Comparison of ENCODE assay signal across 12 cellular contexts in genomic region chr3:112958749-112959560, GRCh38. TPM values are rescaled to one million over a fixed set of nuclear protein-coding genes. Genes with fewer than 3 reads are reported as not detected.
DNase-seq lines count a peak whose midpoint lies in the region; ATAC-seq lines count a peak whose summit lies in the region.
"Had no signal": no experiment of that assay in that cellular context is flagged by ENCODE, and none has a peak within 500 bp of the region (broad histone marks: within the 10 kb centered on the region; RNA-seq: fewer than 3 reads in every experiment).

No MANE protein-coding gene starts in this region.

- DNase-seq in activated CD4-positive, alpha-beta T cell treated with anti-CD3 and anti-CD28 coated beads for 36 hours, result peak; percentile 36
- DNase-seq in activated CD4-positive, alpha-beta T cell treated with anti-CD3 and anti-CD28 coated beads, Interleukin-2, amount 50 U/mL, for 48 hours, result no peak
- peak; percentile 43 for DNase-seq in T-helper 2 cell treated with Interferon-gamma antibody and Interleukin-4, amounts not matched to agents 5 μg/mL and 100 μg/mL, for 36 hours (ENCODE audit: low spot score)
- no peak for DNase-seq in sciatic nerve (ENCODE audit: low spot score)
- DNase-seq in NCI-H2029 treated with DMSO at 0.1 percent for 48 hours (lab: John Stamatoyannopoulos, UW), result no peak
- DNase-seq in SHP77 treated with DMSO at 0.1 percent for 48 hours (lab: John Stamatoyannopoulos, UW), result no peak
- DNase-seq: brain microvascular endothelial cell, NCI-H2171 treated with DMSO at 0.1 percent for 48 hours, T-helper 9 cell had no signal

- peak overlapping the region; percentile 66 for H3K4me3 Mint-ChIP-seq in activated CD4-positive, alpha-beta T cell treated with anti-CD3 and anti-CD28 coated beads for 36 hours
- H3K4me3 Mint-ChIP-seq in T-helper 2 cell treated with Interferon-gamma antibody and Interleukin-4, amounts not matched to agents 5 μg/mL and 100 μg/mL, for 36 hours, result peak overlapping the region; percentile 67

- H3K9me3 Mint-ChIP-seq in activated CD4-positive, alpha-beta T cell treated with anti-CD3 and anti-CD28 coated beads for 36 hours (ENCODE audit: low read depth), result peaks cover 26% of the 10 kb centered on the region
- peaks cover 40% of the 10 kb centered on the region for H3K9me3 Mint-ChIP-seq in T-helper 2 cell treated with Interferon-gamma antibody and Interleukin-4, amounts not matched to agents 5 μg/mL and 100 μg/mL, for 36 hours

- intact Hi-C loops in activated CD4-positive, alpha-beta T cell treated with anti-CD3 and anti-CD28 coated beads for 36 hours (cut with DNase I, micrococcal nuclease), result loop anchor here (1.0 kb wide), 2 partner anchors 14 to 283 kb away; no protein-coding TSS in a partner anchor
- intact Hi-C loops in sciatic nerve (cut with DNase I), result no loop called here

- H3K4me1 Mint-ChIP-seq in activated CD4-positive, alpha-beta T cell treated with anti-CD3 and anti-CD28 coated beads for 36 hours, result peaks cover 37% of the 10 kb centered on the region
- H3K4me1 Mint-ChIP-seq in T-helper 2 cell treated with Interferon-gamma antibody and Interleukin-4, amounts not matched to agents 5 μg/mL and 100 μg/mL, for 36 hours (ENCODE audit: low read depth), result peaks cover 21% of the 10 kb centered on the region

- CTCF ChIA-PET in activated CD4-positive, alpha-beta T cell treated with anti-CD3 and anti-CD28 coated beads for 36 hours (lab: Charles Lee), result interaction anchor here (0.9 to 1.8 kb wide), 3 partner anchors 14 to 17 kb away, joined by 3 to 6 read pairs (median 6); partner anchors contain the start of gene CD200R1

- ATAC-seq in activated CD4-positive, alpha-beta T cell treated with anti-CD3 and anti-CD28 coated beads for 36 hours, result peak; percentile 97
- peak; percentile 69 for ATAC-seq in GM21737 (IDR thresholded peaks at IDR 0.05; ENCODE audit: unreplicated experiment)
- ATAC-seq in sciatic nerve, result peak; percentile 44
- no peak for ATAC-seq in HG03520 (IDR thresholded peaks at IDR 0.05; ENCODE audit: unreplicated experiment)
- ATAC-seq: gastroesophageal sphincter had no signal

- POLR2A ChIA-PET in activated CD4-positive, alpha-beta T cell treated with anti-CD3 and anti-CD28 coated beads for 36 hours (lab: Charles Lee), result no interaction called here

- peak overlapping the region; percentile 80 for H3K27ac Mint-ChIP-seq in activated CD4-positive, alpha-beta T cell treated with anti-CD3 and anti-CD28 coated beads for 36 hours
- peak overlapping the region; percentile 70 for H3K27ac Mint-ChIP-seq in T-helper 2 cell treated with Interferon-gamma antibody and Interleukin-4, amounts not matched to agents 5 μg/mL and 100 μg/mL, for 36 hours

- H3K36me3 Mint-ChIP-seq in activated CD4-positive, alpha-beta T cell treated with anti-CD3 and anti-CD28 coated beads for 36 hours (ENCODE audit: low read depth), result peaks cover 32% of the 10 kb centered on the region
- peaks cover 52% of the 10 kb centered on the region for H3K36me3 Mint-ChIP-seq in T-helper 2 cell treated with Interferon-gamma antibody and Interleukin-4, amounts not matched to agents 5 μg/mL and 100 μg/mL, for 36 hours (ENCODE audit: low read depth)

- no peaks in the 10 kb centered on the region for H3K27me3 Mint-ChIP-seq in activated CD4-positive, alpha-beta T cell treated with anti-CD3 and anti-CD28 coated beads for 36 hours
- no peaks in the 10 kb centered on the region for H3K27me3 Mint-ChIP-seq in T-helper 2 cell treated with Interferon-gamma antibody and Interleukin-4, amounts not matched to agents 5 μg/mL and 100 μg/mL, for 36 hours (ENCODE audit: low read depth)

RNA-seq across cellular contexts. Expression of gene CD200R1, which starts 15.9 kb away (rescaled TPM):
- total RNA-seq in activated CD4-positive, alpha-beta T cell treated with anti-CD3 and anti-CD28 coated beads for 36 hours, result 1 to 10 TPM; 1.4 to 1.5 TPM
- total RNA-seq in sciatic nerve, result 3.2 TPM

RNA-seq across cellular contexts. Expression of gene GTPBP8, which starts 31.8 kb away (rescaled TPM):
- 10 to 100 TPM; 34.3 to 43.0 TPM for total RNA-seq in activated CD4-positive, alpha-beta T cell treated with anti-CD3 and anti-CD28 coated beads for 36 hours
- 11.4 TPM for total RNA-seq in sciatic nerve

Comparison
In these comparisons a context has a peak if more than half of its experiments do, and no peak if none do; other contexts are left out.
1. DNase-seq: peak in activated CD4-positive, alpha-beta T cell treated with anti-CD3 and anti-CD28 coated beads for 36 hours (single experiment) and T-helper 2 cell treated with Interferon-gamma antibody and Interleukin-4, amounts not matched to agents 5 μg/mL and 100 μg/mL, for 36 hours (single experiment); none in activated CD4-positive, alpha-beta T cell treated with anti-CD3 and anti-CD28 coated beads, Interleukin-2, amount 50 U/mL, for 48 hours (0 of 2), sciatic nerve (single experiment), NCI-H2029 treated with DMSO at 0.1 percent for 48 hours (single experiment) and SHP77 treated with DMSO at 0.1 percent for 48 hours (single experiment).